ENCODE assay signal across 11 cellular contexts in the genomic region with DNA sequence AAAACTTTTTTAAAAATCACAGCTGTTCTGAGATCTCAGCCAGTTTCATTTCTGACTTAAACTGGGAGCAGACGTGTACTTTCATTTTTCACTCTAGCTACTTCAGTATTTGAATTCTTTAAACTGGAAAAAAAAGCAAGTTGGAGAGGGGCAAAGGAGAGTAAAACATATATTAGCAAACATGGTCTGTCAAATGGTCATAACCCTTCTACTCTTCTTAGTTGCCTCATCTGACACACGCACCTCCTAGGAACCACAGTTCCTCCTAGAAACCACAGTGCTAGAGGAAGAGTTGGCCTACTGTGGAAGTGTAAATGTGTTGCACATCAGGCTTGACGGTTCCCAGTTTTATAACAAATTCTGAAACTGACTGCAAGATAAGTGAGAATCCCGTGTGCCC. TPM values are rescaled to one million over a fixed set of nuclear protein-coding genes. Genes with fewer than 3 reads are reported as not detected.
A peak's percentile ranks its signal among the peaks of the same experiment; 100 is the strongest.
DNase-seq lines count a peak whose midpoint lies in the region; ATAC-seq and TF ChIP-seq lines count a peak whose summit lies in the region.
"Had no signal": no experiment of that assay in that cellular context is flagged by ENCODE, and none has a peak within 500 bp of the region (broad histone marks: within the 10 kb centered on the region; RNA-seq: fewer than 3 reads in every experiment).

No MANE protein-coding gene starts in this region.

- H3K4me1 ChIP-seq in lower lobe of right lung = peaks cover 7% of the 10 kb centered on the region

- ATAC-seq in GM18858 (IDR thresholded peaks at IDR 0.05; ENCODE audit: unreplicated experiment) = peak; percentile 65
- ATAC-seq in GM21576 (IDR thresholded peaks at IDR 0.05; ENCODE audit: unreplicated experiment) = peak; percentile 66
- peak; percentile 44 for ATAC-seq in HG03457 (IDR thresholded peaks at IDR 0.05; ENCODE audit: unreplicated experiment)
- ATAC-seq in lower lobe of right lung = peak; percentile 62 to 66

- H3K36me3 ChIP-seq in lower lobe of right lung = peaks cover 98% of the 10 kb centered on the region

- intact Hi-C loops in lower lobe of right lung (cut with DNase I) = no loop called here

- no peak overlapping the region for H3K27ac ChIP-seq in lower lobe of right lung
- H3K27ac ChIP-seq: VCaP had no signal

- no peak for TF ChIP-seq CTCF in lower lobe of right lung (IDR thresholded peaks at IDR 0.05)
- TF ChIP-seq CTCF in GM20000 (IDR thresholded peaks at IDR 0.05; ENCODE audit: extremely low read depth, missing control alignments) = no peak

- no peaks in the 10 kb centered on the region for H3K27me3 ChIP-seq in lower lobe of right lung (ENCODE audit: low read depth)

- no peak overlapping the region for H3K4me3 ChIP-seq in lower lobe of right lung
- H3K4me3 ChIP-seq: skin epidermis had no signal

- DNase-seq in lower lobe of right lung = no peak
- DNase-seq in NCI-H1105 treated with DMSO at 0.1 percent for 48 hours (lab: John Stamatoyannopoulos, UW) = no peak
- DNase-seq in GM20000 (ENCODE audit: low spot score) = no peak
- DNase-seq in superior temporal gyrus (ENCODE audit: extremely low spot score) = no peak
- DNase-seq in HPDE6-E6E7 (ENCODE audit: extremely low spot score) = no peak
- DNase-seq: NCI-H2081 treated with DMSO at 0.1 percent for 48 hours had no signal

- no peaks in the 10 kb centered on the region for H3K9me3 ChIP-seq in lower lobe of right lung

RNA-seq across cellular contexts. Expression of a gene that starts 47.2 kb away (rescaled TPM):
- total RNA-seq in lower lobe of right lung = 138 TPM

RNA-seq across cellular contexts. Expression of a gene that starts 58.0 kb away (rescaled TPM):
- total RNA-seq in lower lobe of right lung = 5.1 TPM
